22 cellular contexts compared by ENCODE assay signal in genomic region chr16:49499018-49499785, GRCh38.
DNase-seq lines count a peak whose midpoint lies in the region; ATAC-seq and TF ChIP-seq lines count a peak whose summit lies in the region.
"Had no signal": no experiment of that assay in that cellular context is flagged by ENCODE, and none has a peak within 500 bp of the region (broad histone marks: within the 10 kb centered on the region; RNA-seq: fewer than 3 reads in every experiment).

No MANE protein-coding gene starts in this region.

- H3K27ac Mint-ChIP-seq in activated naive CD8-positive, alpha-beta T cell treated with anti-CD3 and anti-CD28 coated beads, Interleukin-2, amount 10 ng/mL, durations not matched to agents 7 days and 5 days = no peak overlapping the region
- no peak overlapping the region for H3K27ac Mint-ChIP-seq in activated naive CD8-positive, alpha-beta T cell treated with anti-CD3 and anti-CD28 coated beads, Interleukin-2, amount 50 U/mL, for 24 hours
- H3K27ac Mint-ChIP-seq in glutamatergic neuron (ENCODE audit: unreplicated experiment) = peak overlapping the region; percentile 97
- H3K27ac Mint-ChIP-seq: activated CD4-positive, alpha-beta T cell treated with anti-CD3 and anti-CD28 coated beads, Interleukin-2, amount 10 ng/mL, durations not matched to agents 7 days and 5 days; stimulated activated memory B cell treated with anti-CD40 and anti-IgM and Interleukin-4, amounts not matched to agents 10 μg/mL and 1 μg/mL and 100 μg/mL, for 72 hours; T-cell had no signal

- H2AFZ ChIP-seq in smooth muscle cell (ENCODE audit: low read depth) = no peak overlapping the region
- H2AFZ ChIP-seq: GM23248 had no signal

- peak; percentile 28 for DNase-seq in activated naive CD8-positive, alpha-beta T cell treated with anti-CD3 and anti-CD28 coated beads, Interleukin-2, amount 10 ng/mL, durations not matched to agents 7 days and 5 days
- DNase-seq in activated naive CD8-positive, alpha-beta T cell treated with anti-CD3 and anti-CD28 coated beads, Interleukin-2, amount 50 U/mL, for 24 hours = no peak
- DNase-seq in NCI-H69 (lab: John Stamatoyannopoulos, UW) (peak; percentile 84), glutamatergic neuron (peak; percentile 78), stomach (peak; percentile 1), smooth muscle cell (lab: John Stamatoyannopoulos, UW; ENCODE audit: unreplicated experiment) (no peak), SW 1271 (lab: John Stamatoyannopoulos, UW) (no peak), OCI-M2 (lab: John Stamatoyannopoulos, UW; ENCODE audit: unreplicated experiment) (no peak)
- DNase-seq: activated CD4-positive, alpha-beta T cell treated with anti-CD3 and anti-CD28 coated beads, Interleukin-2, amount 10 ng/mL, durations not matched to agents 7 days and 5 days; activated CD8-positive, alpha-beta memory T cell treated with anti-CD3 and anti-CD28 coated beads, Interleukin-2, amount 50 U/mL, for 48 hours; DMS153; erythroblast; foreskin melanocyte; GDM1; GM23248; NCI-H187; SHP77 treated with DMSO at 0.1 percent for 48 hours; stimulated activated CD4-positive, alpha-beta T cell treated with anti-CD3 and anti-CD28 coated beads, Interleukin-1b, Interleukin-23, amount 100 ng/mL, for 48 hours had no signal

- H3K27ac ChIP-seq in stomach (no peak overlapping the region), smooth muscle cell (ENCODE audit: low read depth) (no peak overlapping the region)
- H3K27ac ChIP-seq: cardiac muscle cell, GM23248 had no signal

- H3K4me1 ChIP-seq in stomach (no peaks in the 10 kb centered on the region), smooth muscle cell (ENCODE audit: low read depth) (no peaks in the 10 kb centered on the region)

- POLR2A ChIA-PET in activated naive CD8-positive, alpha-beta T cell treated with anti-CD3 and anti-CD28 coated beads, Interleukin-2, amount 10 ng/mL, durations not matched to agents 7 days and 5 days (lab: Charles Lee) = no interaction called here

- peaks cover 8% of the 10 kb centered on the region for H3K4me1 Mint-ChIP-seq in activated naive CD8-positive, alpha-beta T cell treated with anti-CD3 and anti-CD28 coated beads, Interleukin-2, amount 10 ng/mL, durations not matched to agents 7 days and 5 days
- peaks cover 6% of the 10 kb centered on the region for H3K4me1 Mint-ChIP-seq in activated naive CD8-positive, alpha-beta T cell treated with anti-CD3 and anti-CD28 coated beads, Interleukin-2, amount 50 U/mL, for 24 hours
- peaks cover 49% of the 10 kb centered on the region for H3K4me1 Mint-ChIP-seq in glutamatergic neuron (ENCODE audit: low read depth, unreplicated experiment)

- 71 to 87% (median 82%) methylated on average over 14 to 23 of the region's 23 CpGs for WGBS in stomach, 5 donors
- 84% methylated on average over 23 of the region's 23 CpGs for WGBS in smooth muscle cell (ENCODE audit: low lambda C conversion rate)

- H3K27me3 ChIP-seq in stomach (no peaks in the 10 kb centered on the region), smooth muscle cell (ENCODE audit: low read depth) (no peaks in the 10 kb centered on the region)
- H3K27me3 ChIP-seq: cardiac muscle cell had no signal

- TF ChIP-seq EP300 in stomach (IDR thresholded peaks at IDR 0.05) = no peak

- H3F3A ChIP-seq in smooth muscle cell (ENCODE audit: low read depth) = no peaks in the 10 kb centered on the region

- no peaks in the 10 kb centered on the region for H3K79me2 ChIP-seq in smooth muscle cell (ENCODE audit: low read depth)

- no peaks in the 10 kb centered on the region for H3K27me3 Mint-ChIP-seq in activated naive CD8-positive, alpha-beta T cell treated with anti-CD3 and anti-CD28 coated beads, Interleukin-2, amount 10 ng/mL, durations not matched to agents 7 days and 5 days
- no peaks in the 10 kb centered on the region for H3K27me3 Mint-ChIP-seq in activated naive CD8-positive, alpha-beta T cell treated with anti-CD3 and anti-CD28 coated beads, Interleukin-2, amount 50 U/mL, for 24 hours
- H3K27me3 Mint-ChIP-seq in glutamatergic neuron (ENCODE audit: unreplicated experiment) = peaks cover 36% of the 10 kb centered on the region
- H3K27me3 Mint-ChIP-seq: activated CD4-positive, alpha-beta T cell treated with anti-CD3 and anti-CD28 coated beads, Interleukin-2, amount 10 ng/mL, durations not matched to agents 7 days and 5 days; T-cell had no signal

- TF ChIP-seq POLR2A in stomach (IDR thresholded peaks at IDR 0.05) = no peak

- no peak for ATAC-seq in activated naive CD8-positive, alpha-beta T cell treated with anti-CD3 and anti-CD28 coated beads, Interleukin-2, amount 10 ng/mL, durations not matched to agents 7 days and 5 days (ENCODE audit: low read depth)
- ATAC-seq in activated naive CD8-positive, alpha-beta T cell treated with anti-CD3 and anti-CD28 coated beads, Interleukin-2, amount 50 U/mL, for 24 hours = no peak
- ATAC-seq: K562; stimulated activated memory B cell treated with anti-CD40 and anti-IgM and Interleukin-4, amounts not matched to agents 10 μg/mL and 1 μg/mL and 100 μg/mL, for 72 hours; T-cell had no signal

- H3K4me2 ChIP-seq in smooth muscle cell = no peak overlapping the region

- intact Hi-C loops in stomach (cut with DNase I; ENCODE audit: low total_unique reads) = loop anchor here (10.0 kb wide), 1 partner anchor 96 kb away; no protein-coding TSS in a partner anchor

- H3K9me3 ChIP-seq in stomach = no peaks in the 10 kb centered on the region
- H3K9me3 ChIP-seq in smooth muscle cell (replicated peaks; ENCODE audit: low read depth) = no peaks in the 10 kb centered on the region

- TF ChIP-seq CTCF in glutamatergic neuron (IDR thresholded peaks at IDR 0.05; ENCODE audit: partially characterized antibody, unreplicated experiment) (no peak), stomach (IDR thresholded peaks at IDR 0.05) (no peak), smooth muscle cell (IDR thresholded peaks at IDR 0.05; ENCODE audit: borderline replicate concordance, insufficient read depth, poor library complexity, severe bottlenecking) (no peak)

- no peaks in the 10 kb centered on the region for H3K9me3 Mint-ChIP-seq in activated naive CD8-positive, alpha-beta T cell treated with anti-CD3 and anti-CD28 coated beads, Interleukin-2, amount 10 ng/mL, durations not matched to agents 7 days and 5 days
- H3K9me3 Mint-ChIP-seq in activated naive CD8-positive, alpha-beta T cell treated with anti-CD3 and anti-CD28 coated beads, Interleukin-2, amount 50 U/mL, for 24 hours = no peaks in the 10 kb centered on the region
- H3K9me3 Mint-ChIP-seq in glutamatergic neuron (ENCODE audit: unreplicated experiment) = peaks cover 36% of the 10 kb centered on the region
- H3K9me3 Mint-ChIP-seq: activated CD4-positive, alpha-beta T cell treated with anti-CD3 and anti-CD28 coated beads, Interleukin-2, amount 10 ng/mL, durations not matched to agents 7 days and 5 days; stimulated activated memory B cell treated with anti-CD40 and anti-IgM and Interleukin-4, amounts not matched to agents 10 μg/mL and 1 μg/mL and 100 μg/mL, for 72 hours; T-cell had no signal

- H3K4me3 ChIP-seq in stomach (no peak overlapping the region), smooth muscle cell (no peak overlapping the region)
- H3K4me3 ChIP-seq: cardiac muscle cell, GM23248, K562 had no signal

- no peaks in the 10 kb centered on the region for H3K36me3 Mint-ChIP-seq in activated naive CD8-positive, alpha-beta T cell treated with anti-CD3 and anti-CD28 coated beads, Interleukin-2, amount 10 ng/mL, durations not matched to agents 7 days and 5 days
- no peaks in the 10 kb centered on the region for H3K36me3 Mint-ChIP-seq in activated naive CD8-positive, alpha-beta T cell treated with anti-CD3 and anti-CD28 coated beads, Interleukin-2, amount 50 U/mL, for 24 hours (ENCODE audit: low read depth)
- no peaks in the 10 kb centered on the region for H3K36me3 Mint-ChIP-seq in glutamatergic neuron (ENCODE audit: unreplicated experiment)
- H3K36me3 Mint-ChIP-seq: stimulated activated memory B cell treated with anti-CD40 and anti-IgM and Interleukin-4, amounts not matched to agents 10 μg/mL and 1 μg/mL and 100 μg/mL, for 72 hours; T-cell had no signal

- H3K36me3 ChIP-seq in stomach (no peaks in the 10 kb centered on the region), smooth muscle cell (ENCODE audit: low read depth) (no peaks in the 10 kb centered on the region)
- H3K36me3 ChIP-seq: cardiac muscle cell had no signal

- H3K9ac ChIP-seq in smooth muscle cell (ENCODE audit: low read depth) = no peak overlapping the region
- H3K9ac ChIP-seq: GM23248 had no signal

- H4K20me1 ChIP-seq in smooth muscle cell (ENCODE audit: low read depth) = no peaks in the 10 kb centered on the region

- no peak overlapping the region for H3K4me3 Mint-ChIP-seq in activated naive CD8-positive, alpha-beta T cell treated with anti-CD3 and anti-CD28 coated beads, Interleukin-2, amount 10 ng/mL, durations not matched to agents 7 days and 5 days
- H3K4me3 Mint-ChIP-seq in activated naive CD8-positive, alpha-beta T cell treated with anti-CD3 and anti-CD28 coated beads, Interleukin-2, amount 50 U/mL, for 24 hours = no peak overlapping the region
- H3K4me3 Mint-ChIP-seq in glutamatergic neuron (ENCODE audit: unreplicated experiment) = peak overlapping the region; percentile 42
- H3K4me3 Mint-ChIP-seq: activated CD4-positive, alpha-beta T cell treated with anti-CD3 and anti-CD28 coated beads, Interleukin-2, amount 10 ng/mL, durations not matched to agents 7 days and 5 days; stimulated activated memory B cell treated with anti-CD40 and anti-IgM and Interleukin-4, amounts not matched to agents 10 μg/mL and 1 μg/mL and 100 μg/mL, for 72 hours; T-cell had no signal

Comparison
In these comparisons a context has a peak if more than half of its experiments do, and no peak if none do; other contexts are left out.
1. DNase-seq: peak in activated naive CD8-positive, alpha-beta T cell treated with anti-CD3 and anti-CD28 coated beads, Interleukin-2, amount 10 ng/mL, durations not matched to agents 7 days and 5 days (single experiment), NCI-H69 (single experiment), glutamatergic neuron (single experiment) and stomach (single experiment); none in activated naive CD8-positive, alpha-beta T cell treated with anti-CD3 and anti-CD28 coated beads, Interleukin-2, amount 50 U/mL, for 24 hours (single experiment), smooth muscle cell (single experiment), SW 1271 (0 of 2) and OCI-M2 (single experiment).